ENCODE assay signal across 16 cellular contexts in genomic region chr3:141444586-141445285, GRCh38.
"Had no signal": no experiment of that assay in that cellular context is flagged by ENCODE, and none has a peak within 500 bp of the region (broad histone marks: within the 10 kb centered on the region; RNA-seq: fewer than 3 reads in every experiment).

No MANE protein-coding gene starts in this region.

- H3K27me3 ChIP-seq: esophagus squamous epithelium, gastrocnemius medialis, heart left ventricle, upper lobe of left lung had no signal

- DNase-seq: activated CD4-positive, alpha-beta memory T cell treated with anti-CD3 and anti-CD28 coated beads, Interleukin-2, amount 10 ng/mL, durations not matched to agents 7 days and 5 days; activated CD4-positive, alpha-beta T cell treated with anti-CD3 and anti-CD28 coated beads for 4 hours; activated CD8-positive, alpha-beta memory T cell treated with anti-CD3 and anti-CD28 coated beads, Interleukin-2, amount 50 U/mL, for 4 hours; activated naive CD4-positive, alpha-beta T cell; activated naive CD8-positive, alpha-beta T cell treated with anti-CD3 and anti-CD28 coated beads, Interleukin-2, amount 10 ng/mL, durations not matched to agents 7 days and 5 days; aorta; esophagus squamous epithelium; gastrocnemius medialis; heart left ventricle; naive thymus-derived CD4-positive, alpha-beta T cell; stimulated activated CD4-positive, alpha-beta T cell treated with anti-CD3 and anti-CD28 coated beads, Interleukin-2, amount 100 ng/mL, for 48 hours; SW 1271; upper lobe of left lung had no signal

- H3K27ac Mint-ChIP-seq: activated CD4-positive, alpha-beta memory T cell treated with anti-CD3 and anti-CD28 coated beads, Interleukin-2, amount 10 ng/mL, durations not matched to agents 7 days and 5 days; activated naive CD8-positive, alpha-beta T cell treated with anti-CD3 and anti-CD28 coated beads, Interleukin-2, amount 10 ng/mL, durations not matched to agents 7 days and 5 days; naive thymus-derived CD4-positive, alpha-beta T cell; stimulated activated memory B cell treated with anti-CD40 and anti-IgM and Interleukin-4, amounts not matched to agents 10 μg/mL and 1 μg/mL and 100 μg/mL, for 72 hours; WTC11 had no signal

- H3K9ac ChIP-seq: parathyroid adenoma had no signal

- H2AFZ ChIP-seq: parathyroid adenoma had no signal

- H3K9me3 ChIP-seq: esophagus squamous epithelium, gastrocnemius medialis, heart left ventricle, upper lobe of left lung had no signal

- H3K9me3 Mint-ChIP-seq: activated CD4-positive, alpha-beta memory T cell treated with anti-CD3 and anti-CD28 coated beads, Interleukin-2, amount 10 ng/mL, durations not matched to agents 7 days and 5 days; activated naive CD8-positive, alpha-beta T cell treated with anti-CD3 and anti-CD28 coated beads, Interleukin-2, amount 10 ng/mL, durations not matched to agents 7 days and 5 days; naive thymus-derived CD4-positive, alpha-beta T cell; stimulated activated memory B cell treated with anti-CD40 and anti-IgM and Interleukin-4, amounts not matched to agents 10 μg/mL and 1 μg/mL and 100 μg/mL, for 72 hours; WTC11 had no signal

- H3K27ac ChIP-seq: esophagus squamous epithelium, gastrocnemius medialis, parathyroid adenoma, upper lobe of left lung had no signal

- H3K27me3 Mint-ChIP-seq: activated CD4-positive, alpha-beta memory T cell treated with anti-CD3 and anti-CD28 coated beads, Interleukin-2, amount 10 ng/mL, durations not matched to agents 7 days and 5 days; activated naive CD8-positive, alpha-beta T cell treated with anti-CD3 and anti-CD28 coated beads, Interleukin-2, amount 10 ng/mL, durations not matched to agents 7 days and 5 days; naive thymus-derived CD4-positive, alpha-beta T cell; stimulated activated memory B cell treated with anti-CD40 and anti-IgM and Interleukin-4, amounts not matched to agents 10 μg/mL and 1 μg/mL and 100 μg/mL, for 72 hours had no signal

- H3K4me3 Mint-ChIP-seq: activated CD4-positive, alpha-beta memory T cell treated with anti-CD3 and anti-CD28 coated beads, Interleukin-2, amount 10 ng/mL, durations not matched to agents 7 days and 5 days; activated naive CD8-positive, alpha-beta T cell treated with anti-CD3 and anti-CD28 coated beads, Interleukin-2, amount 10 ng/mL, durations not matched to agents 7 days and 5 days; naive thymus-derived CD4-positive, alpha-beta T cell; stimulated activated memory B cell treated with anti-CD40 and anti-IgM and Interleukin-4, amounts not matched to agents 10 μg/mL and 1 μg/mL and 100 μg/mL, for 72 hours; WTC11 had no signal

- H3K4me3 ChIP-seq: esophagus squamous epithelium, gastrocnemius medialis, heart left ventricle, upper lobe of left lung had no signal

- ATAC-seq: gastrocnemius medialis; heart left ventricle; naive thymus-derived CD4-positive, alpha-beta T cell; stimulated activated memory B cell treated with anti-CD40 and anti-IgM and Interleukin-4, amounts not matched to agents 10 μg/mL and 1 μg/mL and 100 μg/mL, for 72 hours; WTC11 had no signal
